8 cellular contexts compared by ENCODE assay signal in the genomic region with DNA sequence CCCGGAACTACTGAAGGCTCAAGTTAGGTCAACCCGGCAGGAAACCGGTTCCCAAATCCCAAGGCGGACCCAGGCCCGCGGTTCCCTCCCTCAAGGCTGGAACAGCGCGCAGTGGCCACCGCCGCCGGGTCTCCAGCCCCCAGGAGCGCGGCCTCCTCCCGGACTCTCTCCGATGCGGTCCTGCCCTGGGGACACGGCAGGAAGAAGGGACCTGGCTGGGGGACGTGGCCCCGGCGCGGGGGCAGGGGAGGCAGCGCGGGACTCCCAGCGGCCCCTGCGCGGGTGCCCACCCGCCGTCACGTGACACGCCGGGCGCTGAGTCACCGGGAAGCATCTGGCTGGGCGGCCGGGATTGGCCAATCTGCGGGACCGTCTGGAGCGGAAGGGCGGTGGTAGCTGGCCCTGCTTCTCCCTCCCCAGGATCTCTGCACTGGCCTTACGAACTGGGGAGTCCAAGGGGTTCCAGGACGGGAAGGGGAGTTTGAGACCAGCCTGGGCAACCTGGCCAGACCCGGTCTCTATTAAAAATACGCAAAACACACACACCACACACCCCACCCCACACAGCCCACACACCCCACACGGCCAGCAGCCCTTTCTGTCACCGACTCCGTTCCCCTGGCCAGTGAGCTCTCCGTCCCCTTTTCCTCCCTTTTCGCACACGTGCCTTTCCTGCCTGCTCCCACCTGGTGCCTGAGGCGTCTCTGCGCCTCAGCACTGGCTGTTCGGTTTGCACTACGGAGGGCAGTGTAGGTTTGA. TPM values are rescaled to one million over a fixed set of nuclear protein-coding genes. Genes with fewer than 3 reads are reported as not detected.
DNase-seq lines count a peak whose midpoint lies in the region; ATAC-seq, FAIRE-seq and TF ChIP-seq lines count a peak whose summit lies in the region.

No MANE protein-coding gene starts in this region.

- ATAC-seq in GM18873 (IDR thresholded peaks at IDR 0.05; ENCODE audit: low FRiP score, unreplicated experiment) (peak; percentile 60), HG03139 (IDR thresholded peaks at IDR 0.05; ENCODE audit: unreplicated experiment) (peak; percentile 83), WTC11 (peak; percentile 80)

- H3K9me3 Mint-ChIP-seq in WTC11: no peaks in the 10 kb centered on the region

- H3K27me3 Mint-ChIP-seq in WTC11 (ENCODE audit: low read depth): no peaks in the 10 kb centered on the region; the same call in 1 of the 2 replicates

- peak overlapping the region; percentile 99 for H3K27ac Mint-ChIP-seq in WTC11

- no peaks in the 10 kb centered on the region for H3K36me3 ChIP-seq in bronchial epithelial cell (ENCODE audit: control insufficient read depth, insufficient read depth, low read length)

- no peaks in the 10 kb centered on the region for H3K36me3 Mint-ChIP-seq in WTC11

- CTCF ChIA-PET in AG04449 (lab: Yijun Ruan, JAX) (interaction anchor here (0.9 to 5.8 kb wide), 13 partner anchors 7 to 111 kb away, joined by 3 to 96 read pairs (median 6); no protein-coding TSS in a partner anchor), WTC11 (lab: Charles Lee) (interaction anchor here (0.8 to 6.5 kb wide), 19 partner anchors 9 to 163 kb away, joined by 3 to 129 read pairs (median 4); partner anchors contain the start of genes CDC42EP2 and FAM89B)

- DNase-seq in AG04449 (ENCODE audit: low read depth, low spot score) (no peak), NCI-H2227 (lab: John Stamatoyannopoulos, UW; ENCODE audit: unreplicated experiment) (peak; percentile 96), WTC11 (ENCODE audit: low spot score) (peak; percentile 87), bronchial epithelial cell (ENCODE audit: low read depth) (peak; percentile 85), inferior parietal cortex (ENCODE audit: extremely low spot score) (peak; percentile 95)
- DNase-seq in stimulated activated CD4-positive, alpha-beta T cell treated with anti-CD3 and anti-CD28 coated beads, Interleukin-12 subunit alpha, Interleukin-12 subunit beta, amount 100 ng/mL, for 4 hours: peak; percentile 92

- no peaks in the 10 kb centered on the region for H3K27me3 ChIP-seq in bronchial epithelial cell (ENCODE audit: control insufficient read depth, insufficient read depth, low read length)

- POLR2A ChIA-PET in AG04449 (lab: Yijun Ruan, JAX) (interaction anchor here (0.6 to 26.0 kb wide), 11 partner anchors 9 to 100 kb away, joined by 3 to 1229 read pairs (median 5); partner anchors contain the start of genes MALAT1 and NEAT1), WTC11 (lab: Charles Lee) (interaction anchor here (1.2 to 5.6 kb wide), 7 partner anchors 9 to 64 kb away, joined by 3 to 248 read pairs (median 37); partner anchors contain the start of genes MALAT1 and NEAT1)

- no peak for TF ChIP-seq CTCF in AG04449 (IDR thresholded peaks at IDR 0.05; ENCODE audit: insufficient read depth, low read length, missing control alignments)
- TF ChIP-seq CTCF in WTC11 (IDR thresholded peaks at IDR 0.05): no peak
- no peak for TF ChIP-seq CTCF in bronchial epithelial cell (IDR thresholded peaks at IDR 0.05; ENCODE audit: insufficient read depth, low read length, severe bottlenecking)

- peaks cover 35% of the 10 kb centered on the region for H3K4me1 Mint-ChIP-seq in WTC11

- peak overlapping the region; percentile 78 for H3K4me3 ChIP-seq in AG04449 (ENCODE audit: low read depth, low read length)
- H3K4me3 ChIP-seq in bronchial epithelial cell (ENCODE audit: low read depth, low read length): peak overlapping the region; percentile 75

- FAIRE-seq in bronchial epithelial cell (lab: Jason Lieb, UNC): no peak

- H3K4me3 Mint-ChIP-seq in WTC11: peak overlapping the region; percentile 79

TF ChIP-seq in WTC11, 78 proteins besides CTCF, POLR2A, EP300 and RAD21 (continues in another document):
- TF ChIP-seq NFYB (CRISPR knock-in tag; conservative IDR thresholded peaks at IDR 0.05; ENCODE audit: low read depth) (no peak), USF2 (CRISPR knock-in tag; IDR thresholded peaks at IDR 0.05) (peak; percentile 98), NR2C2 (CRISPR knock-in tag; IDR thresholded peaks at IDR 0.05) (no peak), ZNF423 (CRISPR knock-in tag; IDR thresholded peaks at IDR 0.05) (no peak), ATF1 (CRISPR knock-in tag; IDR thresholded peaks at IDR 0.05) (no peak), GRHL2 (CRISPR knock-in tag; IDR thresholded peaks at IDR 0.05; ENCODE audit: insufficient replicate concordance, severe bottlenecking) (no peak), PRRX2 (CRISPR knock-in tag; IDR thresholded peaks at IDR 0.05) (no peak), SMAD4 (CRISPR knock-in tag; IDR thresholded peaks at IDR 0.05) (no peak), ELF4 (CRISPR knock-in tag; IDR thresholded peaks at IDR 0.05; ENCODE audit: low read depth) (no peak), TEAD4 (CRISPR knock-in tag; IDR thresholded peaks at IDR 0.05) (no peak), NR3C1 (CRISPR knock-in tag; conservative IDR thresholded peaks at IDR 0.05; ENCODE audit: low read depth) (no peak), GTF2I (CRISPR knock-in tag; conservative IDR thresholded peaks at IDR 0.05) (no peak), ATF3 (CRISPR knock-in tag; conservative IDR thresholded peaks at IDR 0.05) (no peak), ZNF219 (CRISPR knock-in tag; IDR thresholded peaks at IDR 0.05; ENCODE audit: borderline replicate concordance) (no peak), ESRRA (CRISPR knock-in tag; IDR thresholded peaks at IDR 0.05; ENCODE audit: borderline replicate concordance) (no peak), E2F4 (CRISPR knock-in tag; IDR thresholded peaks at IDR 0.05; ENCODE audit: borderline replicate concordance, low read depth) (no peak)
- TF ChIP-seq, protein P1, sequence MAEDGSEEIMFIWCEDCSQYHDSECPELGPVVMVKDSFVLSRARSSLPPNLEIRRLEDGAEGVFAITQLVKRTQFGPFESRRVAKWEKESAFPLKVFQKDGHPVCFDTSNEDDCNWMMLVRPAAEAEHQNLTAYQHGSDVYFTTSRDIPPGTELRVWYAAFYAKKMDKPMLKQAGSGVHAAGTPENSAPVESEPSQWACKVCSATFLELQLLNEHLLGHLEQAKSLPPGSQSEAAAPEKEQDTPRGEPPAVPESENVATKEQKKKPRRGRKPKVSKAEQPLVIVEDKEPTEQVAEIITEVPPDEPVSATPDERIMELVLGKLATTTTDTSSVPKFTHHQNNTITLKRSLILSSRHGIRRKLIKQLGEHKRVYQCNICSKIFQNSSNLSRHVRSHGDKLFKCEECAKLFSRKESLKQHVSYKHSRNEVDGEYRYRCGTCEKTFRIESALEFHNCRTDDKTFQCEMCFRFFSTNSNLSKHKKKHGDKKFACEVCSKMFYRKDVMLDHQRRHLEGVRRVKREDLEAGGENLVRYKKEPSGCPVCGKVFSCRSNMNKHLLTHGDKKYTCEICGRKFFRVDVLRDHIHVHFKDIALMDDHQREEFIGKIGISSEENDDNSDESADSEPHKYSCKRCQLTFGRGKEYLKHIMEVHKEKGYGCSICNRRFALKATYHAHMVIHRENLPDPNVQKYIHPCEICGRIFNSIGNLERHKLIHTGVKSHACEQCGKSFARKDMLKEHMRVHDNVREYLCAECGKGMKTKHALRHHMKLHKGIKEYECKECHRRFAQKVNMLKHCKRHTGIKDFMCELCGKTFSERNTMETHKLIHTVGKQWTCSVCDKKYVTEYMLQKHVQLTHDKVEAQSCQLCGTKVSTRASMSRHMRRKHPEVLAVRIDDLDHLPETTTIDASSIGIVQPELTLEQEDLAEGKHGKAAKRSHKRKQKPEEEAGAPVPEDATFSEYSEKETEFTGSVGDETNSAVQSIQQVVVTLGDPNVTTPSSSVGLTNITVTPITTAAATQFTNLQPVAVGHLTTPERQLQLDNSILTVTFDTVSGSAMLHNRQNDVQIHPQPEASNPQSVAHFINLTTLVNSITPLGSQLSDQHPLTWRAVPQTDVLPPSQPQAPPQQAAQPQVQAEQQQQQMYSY (CRISPR knock-in tag; IDR thresholded peaks at IDR 0.05): no peak
- TF ChIP-seq, protein P2, sequence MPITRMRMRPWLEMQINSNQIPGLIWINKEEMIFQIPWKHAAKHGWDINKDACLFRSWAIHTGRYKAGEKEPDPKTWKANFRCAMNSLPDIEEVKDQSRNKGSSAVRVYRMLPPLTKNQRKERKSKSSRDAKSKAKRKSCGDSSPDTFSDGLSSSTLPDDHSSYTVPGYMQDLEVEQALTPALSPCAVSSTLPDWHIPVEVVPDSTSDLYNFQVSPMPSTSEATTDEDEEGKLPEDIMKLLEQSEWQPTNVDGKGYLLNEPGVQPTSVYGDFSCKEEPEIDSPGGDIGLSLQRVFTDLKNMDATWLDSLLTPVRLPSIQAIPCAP (CRISPR knock-in tag; IDR thresholded peaks at IDR 0.05): no peak

RNA-seq across cellular contexts. Expression of gene MALAT1, which starts 21.4 kb away (rescaled TPM):
- total RNA-seq in WTC11 (2021): 1,830 to 2,350 TPM (median 2,261 TPM) in 3 replicates
- 11,095 and 16,401 TPM in 2 replicates for total RNA-seq in bronchial epithelial cell

RNA-seq across cellular contexts. Expression of gene SCYL1, which starts 47.4 kb away (rescaled TPM):
- total RNA-seq in WTC11 (2021) (69.6 to 76.8 TPM (median 73.0 TPM) in 3 replicates), bronchial epithelial cell (49.5 and 64.5 TPM in 2 replicates)

RNA-seq across cellular contexts. Expression of gene NEAT1, which starts 54.9 kb away (rescaled TPM):
- total RNA-seq in WTC11 (2021): 28.7 to 38.1 TPM (median 31.7 TPM) in 3 replicates
- total RNA-seq in bronchial epithelial cell: 114 and 133 TPM in 2 replicates
